ENCODE assay signal across 11 cellular contexts in genomic region chr3:134370611-134371451, GRCh38. TPM values are rescaled to one million over a fixed set of nuclear protein-coding genes. Genes with fewer than 3 reads are reported as not detected.
DNase-seq lines count a peak whose midpoint lies in the region; ATAC-seq and TF ChIP-seq lines count a peak whose summit lies in the region.
"Had no signal": no experiment of that assay in that cellular context is flagged by ENCODE, and none has a peak within 500 bp of the region (broad histone marks: within the 10 kb centered on the region; RNA-seq: fewer than 3 reads in every experiment).

No MANE protein-coding gene starts in this region.

- POLR2A ChIA-PET in WTC11 (lab: Charles Lee), result interaction anchor here (0.8 to 1.5 kb wide), 4 partner anchors 58 to 103 kb away, joined by 3 to 4 read pairs (median 4); no protein-coding TSS in a partner anchor

- H3K9me2 ChIP-seq in hepatocyte (replicated peaks; ENCODE audit: insufficient read depth), result no peaks in the 10 kb centered on the region

- H3K27ac ChIP-seq in hepatocyte, result peak overlapping the region; percentile 4

- peak overlapping the region; percentile 81 for H3K4me2 ChIP-seq in hepatocyte

- DNase-seq in EH (ENCODE audit: low read depth) (peak; percentile 29), WTC11 (ENCODE audit: low spot score) (no peak), hepatocyte (ENCODE audit: low spot score) (no peak), skeletal muscle cell (ENCODE audit: low read depth) (no peak), erythroblast (lab: John Stamatoyannopoulos, UW) (no peak), T-helper 9 cell (no peak)
- DNase-seq: effector CD4-positive, alpha-beta T cell; midbrain; NCI-H1048 had no signal

- no peak for TF ChIP-seq POLR2A in erythroblast (IDR thresholded peaks at IDR 0.05; ENCODE audit: low read length)

- H3K27me3 ChIP-seq in hepatocyte, result no peaks in the 10 kb centered on the region

- H3K79me2 ChIP-seq in hepatocyte, result peaks cover 66% of the 10 kb centered on the region

- H3K4me3 Mint-ChIP-seq in WTC11, result peak overlapping the region; percentile 37; the same call in 1 of the 2 replicates

- TF ChIP-seq CTCF in WTC11 (IDR thresholded peaks at IDR 0.05) (no peak), hepatocyte (IDR thresholded peaks at IDR 0.05; ENCODE audit: poor library complexity) (no peak)

- peaks cover 54% of the 10 kb centered on the region for H3K36me3 Mint-ChIP-seq in WTC11

- no peak overlapping the region for H3K4me3 ChIP-seq in hepatocyte
- peak overlapping the region; percentile 94 for H3K4me3 ChIP-seq in skeletal muscle cell (ENCODE audit: low read depth, low read length)

- H3K36me3 ChIP-seq in hepatocyte (replicated peaks; ENCODE audit: insufficient read depth, low read depth), result no peaks in the 10 kb centered on the region

- peaks cover 52% of the 10 kb centered on the region for H3K4me1 Mint-ChIP-seq in WTC11

- ATAC-seq in WTC11 (no peak), GM21717 (IDR thresholded peaks at IDR 0.05; ENCODE audit: unreplicated experiment) (no peak), HG03280 (IDR thresholded peaks at IDR 0.05; ENCODE audit: unreplicated experiment) (no peak)

- H4K20me1 ChIP-seq in hepatocyte (ENCODE audit: insufficient read depth, poor library complexity, severe bottlenecking), result peaks cover 60% of the 10 kb centered on the region

- H3K27ac Mint-ChIP-seq in WTC11, result peak overlapping the region; percentile 79; the same call in 1 of the 2 replicates

- H3K4me1 ChIP-seq in hepatocyte (ENCODE audit: insufficient read depth), result peaks cover 66% of the 10 kb centered on the region

- CTCF ChIA-PET in WTC11 (lab: Charles Lee), result interaction anchor here (8.3 to 10.0 kb wide), 2 partner anchors 59 to 103 kb away, joined by 64 to 175 read pairs; no protein-coding TSS in a partner anchor

- WGBS in hepatocyte (ENCODE audit: low lambda C conversion rate, missing lambda C conversion rate), result 95% methylated on average over 29 of the region's 33 CpGs

- H2AFZ ChIP-seq in hepatocyte, result no peak overlapping the region

- no peaks in the 10 kb centered on the region for H3K9me3 ChIP-seq in hepatocyte (ENCODE audit: low read depth)

- no peaks in the 10 kb centered on the region for H3K9me3 Mint-ChIP-seq in WTC11

- peaks cover 7% of the 10 kb centered on the region for H3K27me3 Mint-ChIP-seq in WTC11 (ENCODE audit: low read depth)

TF ChIP-seq in WTC11, 78 proteins besides CTCF, POLR2A, EP300 and RAD21:
- TF ChIP-seq ZNF263 (CRISPR knock-in tag; IDR thresholded peaks at IDR 0.05; ENCODE audit: low read depth), result no peak
- TF ChIP-seq MXD4 (CRISPR knock-in tag; IDR thresholded peaks at IDR 0.05; ENCODE audit: borderline replicate concordance), result no peak
- no peak for TF ChIP-seq ZNF416 (CRISPR knock-in tag; IDR thresholded peaks at IDR 0.05)
- no peak for TF ChIP-seq NFE2L1 (CRISPR knock-in tag; IDR thresholded peaks at IDR 0.05)
- no peak for TF ChIP-seq USF2 (CRISPR knock-in tag; IDR thresholded peaks at IDR 0.05)
- TF ChIP-seq ESRRA (CRISPR knock-in tag; IDR thresholded peaks at IDR 0.05; ENCODE audit: borderline replicate concordance), result no peak
- no peak for TF ChIP-seq GABPB1 (CRISPR knock-in tag; IDR thresholded peaks at IDR 0.05)
- no peak for TF ChIP-seq HMGXB4 (CRISPR knock-in tag; IDR thresholded peaks at IDR 0.05)
- no peak for TF ChIP-seq SMAD3 (CRISPR knock-in tag; IDR thresholded peaks at IDR 0.05; ENCODE audit: borderline replicate concordance)
- TF ChIP-seq SMAD4 (CRISPR knock-in tag; IDR thresholded peaks at IDR 0.05), result no peak
- no peak for TF ChIP-seq IRF2 (CRISPR knock-in tag; IDR thresholded peaks at IDR 0.05; ENCODE audit: borderline replicate concordance, low read depth)
- no peak for TF ChIP-seq ARID4B (CRISPR knock-in tag; IDR thresholded peaks at IDR 0.05; ENCODE audit: borderline replicate concordance)
- TF ChIP-seq ATF2 (CRISPR knock-in tag; IDR thresholded peaks at IDR 0.05; ENCODE audit: borderline replicate concordance, low read depth), result no peak
- TF ChIP-seq USF1 (CRISPR knock-in tag; IDR thresholded peaks at IDR 0.05), result no peak
- no peak for TF ChIP-seq SP1 (CRISPR knock-in tag; conservative IDR thresholded peaks at IDR 0.05)
- TF ChIP-seq SOX15 (CRISPR knock-in tag; IDR thresholded peaks at IDR 0.05), result no peak
- no peak for TF ChIP-seq ZBTB21 (CRISPR knock-in tag; IDR thresholded peaks at IDR 0.05; ENCODE audit: borderline replicate concordance)
- TF ChIP-seq GRHL2 (CRISPR knock-in tag; IDR thresholded peaks at IDR 0.05; ENCODE audit: insufficient replicate concordance, severe bottlenecking), result no peak

RNA-seq across cellular contexts. Expression of gene AMOTL2, which starts 3.4 kb away (rescaled TPM):
- 76.9 to 85.4 TPM (median 79.9 TPM) in 3 replicates for total RNA-seq in WTC11 (2021)
- 71.4 and 81.6 TPM in 2 replicates for total RNA-seq in hepatocyte
- polyA plus RNA-seq in hepatocyte, result 63.9 and 74.2 TPM in 2 replicates
